15 cellular contexts compared by ENCODE assay signal in genomic region chr9:134069536-134070399, GRCh38. TPM values are rescaled to one million over a fixed set of nuclear protein-coding genes. Genes with fewer than 3 reads are reported as not detected.
DNase-seq lines count a peak whose midpoint lies in the region; ATAC-seq, FAIRE-seq and TF ChIP-seq lines count a peak whose summit lies in the region.
"Had no signal": no experiment of that assay in that cellular context is flagged by ENCODE, and none has a peak within 500 bp of the region (broad histone marks: within the 10 kb centered on the region; RNA-seq: fewer than 3 reads in every experiment).

No MANE protein-coding gene starts in this region.

- intact Hi-C loops in right cardiac atrium (cut with DNase I) = no loop called here
- intact Hi-C loops in Right ventricle myocardium inferior (cut with DNase I) = loop anchor here (2.0 to 5.0 kb wide), 2 partner anchors 65 to 258 kb away; partner anchors contain the start of gene RXRA

- DNase-seq in right cardiac atrium = peak in 2 of 3 donors; percentile 27 to 49
- no peak for DNase-seq in Right ventricle myocardium inferior (ENCODE audit: missing footprints)
- DNase-seq in islet precursor cell = peak; percentile 35
- DNase-seq in type B pancreatic cell (ENCODE audit: extremely low spot score, unreplicated experiment) = peak; percentile 54
- no peak for DNase-seq in pons (ENCODE audit: low spot score)
- DNase-seq in AML-193 (lab: John Stamatoyannopoulos, UW) = no peak
- DNase-seq in H54 (ENCODE audit: insufficient read length, low spot score) = no peak
- DNase-seq: COR-L47; dermis blood vessel endothelial cell; foreskin melanocyte; SJCRH30; stimulated activated CD4-positive, alpha-beta T cell treated with anti-CD3 and anti-CD28 coated beads, Interleukin-1b, Interleukin-23, amount 100 ng/mL, for 48 hours; stimulated activated naive CD4-positive, alpha-beta T cell treated with Interleukin-2 at 50 U/mL for 16 hours had no signal

- H3K4me3 Mint-ChIP-seq in type B pancreatic cell = peak overlapping the region; percentile 89

- H3K27ac ChIP-seq in right cardiac atrium (ENCODE audit: low read length) = no peak overlapping the region
- H3K27ac ChIP-seq in OCI-LY3 (ENCODE audit: low read length) = no peak overlapping the region
- H3K27ac ChIP-seq: SJCRH30 had no signal

- H3K36me3 Mint-ChIP-seq in type B pancreatic cell = no peaks in the 10 kb centered on the region

- peak overlapping the region; percentile 89 for H3K4me2 ChIP-seq in OCI-LY3 (ENCODE audit: low read length)

- no peak overlapping the region for H3K9ac ChIP-seq in OCI-LY3 (ENCODE audit: low read length)

- TF ChIP-seq CTCF in OCI-LY3 (IDR thresholded peaks at IDR 0.05; ENCODE audit: low read depth, low read length) = no peak
- no peak for TF ChIP-seq CTCF in type B pancreatic cell (conservative IDR thresholded peaks at IDR 0.05)

- H3K4me3 ChIP-seq in right cardiac atrium (ENCODE audit: low read length) (no peak overlapping the region), OCI-LY3 (ENCODE audit: low read length) (peak overlapping the region; percentile 85)

- peak overlapping the region; percentile 91 for H3K27ac Mint-ChIP-seq in type B pancreatic cell

- peaks cover 3% of the 10 kb centered on the region for H3K9me3 Mint-ChIP-seq in type B pancreatic cell

- peaks cover 16% of the 10 kb centered on the region for H4K20me1 ChIP-seq in OCI-LY3 (ENCODE audit: insufficient read depth, low read length)

- no peak overlapping the region for H2AFZ ChIP-seq in OCI-LY3 (ENCODE audit: low read depth, low read length)

- 79% methylated on average over 12 of the region's 12 CpGs for WGBS in right cardiac atrium

- peaks cover 35% of the 10 kb centered on the region for H3K27me3 Mint-ChIP-seq in type B pancreatic cell

- TF ChIP-seq POLR2A in H54 (IDR thresholded peaks at IDR 0.05; ENCODE audit: low read depth, low read length) = no peak

- no peaks in the 10 kb centered on the region for H3K4me1 ChIP-seq in right cardiac atrium (ENCODE audit: control insufficient read depth, insufficient read depth, low read length)
- peaks cover 18% of the 10 kb centered on the region for H3K4me1 ChIP-seq in OCI-LY3 (ENCODE audit: low read length)

- H3K27me3 ChIP-seq in right cardiac atrium (ENCODE audit: control insufficient read depth, insufficient read depth) = no peaks in the 10 kb centered on the region
- peaks cover 35% of the 10 kb centered on the region for H3K27me3 ChIP-seq in OCI-LY3 (ENCODE audit: low read depth, low read length)

- H3K4me1 Mint-ChIP-seq in type B pancreatic cell (ENCODE audit: unreplicated experiment) = peaks cover 16% of the 10 kb centered on the region

- ATAC-seq in right cardiac atrium (no peak), Right ventricle myocardium inferior (no peak)
- ATAC-seq: activated CD4-positive, CD25-positive, alpha-beta regulatory T cell treated with anti-CD3 and anti-CD28 coated beads, Interleukin-2, amount 50 U/mL, for 24 hours had no signal

- H3K9me3 ChIP-seq in right cardiac atrium (ENCODE audit: control insufficient read depth, low read length) (no peaks in the 10 kb centered on the region), OCI-LY3 (ENCODE audit: insufficient read depth, low read length) (no peaks in the 10 kb centered on the region)

- H3K79me2 ChIP-seq in OCI-LY3 (ENCODE audit: low read length) = peaks cover 23% of the 10 kb centered on the region

- FAIRE-seq in H54 (lab: Jason Lieb, UNC) = no peak

- peaks cover 2% of the 10 kb centered on the region for H3K36me3 ChIP-seq in OCI-LY3 (replicated peaks; ENCODE audit: low read depth, low read length)
- H3K36me3 ChIP-seq: SJCRH30 had no signal

RNA-seq across cellular contexts. Expression of gene BRD3, which starts 1.9 kb away (rescaled TPM):
- total RNA-seq in right cardiac atrium (10 to 100 TPM; 27.4 to 37.3 (median 31.5) TPM), Right ventricle myocardium inferior (31.6 TPM), type B pancreatic cell (ENCODE audit: low replicate concordance) (59.8 and 72.4 TPM in 2 replicates)
- polyA plus RNA-seq in right cardiac atrium = 13.0 TPM

RNA-seq across cellular contexts. Expression of gene BRD3OS, which starts 44.5 kb away (rescaled TPM):
- total RNA-seq in right cardiac atrium = 10 to 100 TPM in 3 of 4 donors, 1 to 10 TPM in 1; 9.2 to 12.1 (median 11.2) TPM
- polyA plus RNA-seq in right cardiac atrium = 4.7 TPM
- total RNA-seq in Right ventricle myocardium inferior = 6.2 TPM
- 17.0 and 24.0 TPM in 2 replicates for total RNA-seq in type B pancreatic cell (ENCODE audit: low replicate concordance)

Comparison
In these comparisons a context has a peak if more than half of its experiments do, and no peak if none do; other contexts are left out.
1. DNase-seq: peak in right cardiac atrium (2 of 3), islet precursor cell (single experiment) and type B pancreatic cell (single experiment); none in Right ventricle myocardium inferior (single experiment), pons (single experiment), AML-193 (0 of 2) and H54 (single experiment).